In the genomic region with DNA sequence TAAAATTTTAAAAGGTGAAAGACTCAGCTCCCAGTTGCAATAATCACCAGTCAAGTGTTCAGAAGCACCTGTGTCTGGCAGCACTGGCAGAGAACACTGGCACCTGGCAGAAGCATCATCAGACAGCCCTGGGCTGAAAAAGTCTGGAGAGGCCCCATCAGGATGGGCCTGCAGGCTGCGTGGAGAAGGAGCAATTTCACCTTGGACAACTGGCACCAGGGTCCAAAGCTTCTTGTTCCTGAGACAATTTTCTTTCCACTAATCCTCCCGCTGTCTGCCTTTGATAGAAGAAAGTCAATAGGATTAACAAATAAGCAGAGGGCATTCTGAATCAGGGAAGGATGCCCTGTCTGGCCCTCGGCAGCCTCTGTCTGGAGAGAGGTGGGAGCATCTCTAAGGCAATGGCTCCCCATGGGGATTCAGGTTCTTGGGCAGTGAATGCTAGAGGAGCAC, we compare ENCODE assay signal across 19 cellular contexts. TPM values are rescaled to one million over a fixed set of nuclear protein-coding genes. Genes with fewer than 3 reads are reported as not detected.
DNase-seq lines count a peak whose midpoint lies in the region; ATAC-seq, FAIRE-seq and TF ChIP-seq lines count a peak whose summit lies in the region.
"Had no signal": no experiment of that assay in that cellular context is flagged by ENCODE, and none has a peak within 500 bp of the region (broad histone marks: within the 10 kb centered on the region; RNA-seq: fewer than 3 reads in every experiment).

No MANE protein-coding gene starts in this region.

- no peaks in the 10 kb centered on the region for H3K9me3 ChIP-seq in HepG2 (ENCODE audit: low read length)
- H3K9me3 ChIP-seq: SJSA1, tibial nerve had no signal

- no peak for TF ChIP-seq CTCF in HepG2 (CRISPR knock-in tag; IDR thresholded peaks at IDR 0.05)

- no peak overlapping the region for H3K9ac ChIP-seq in HepG2 (ENCODE audit: insufficient read depth, low read depth, low read length)

- DNase-seq in NCI-H2171 treated with DMSO at 0.1 percent for 48 hours (lab: John Stamatoyannopoulos, UW): peak; percentile 29
- DNase-seq in NCI-H2171 (lab: John Stamatoyannopoulos, UW): no peak
- peak; percentile 42 for DNase-seq in NCI-H69 (lab: John Stamatoyannopoulos, UW)
- DNase-seq in globus pallidus (ENCODE audit: low spot score): peak; percentile 31
- DNase-seq in T-helper 9 cell: no peak
- DNase-seq in activated CD8-positive, alpha-beta memory T cell treated with anti-CD3 and anti-CD28 coated beads for 24 hours: no peak
- DNase-seq in NCI-H748 (lab: John Stamatoyannopoulos, UW; ENCODE audit: unreplicated experiment): no peak
- DNase-seq in HepG2 (ENCODE audit: low spot score): no peak
- DNase-seq: 8988T; activated CD4-positive, alpha-beta T cell treated with anti-CD3 and anti-CD28 coated beads for 48 hours; Kasumi-1; left cardiac atrium; stimulated activated CD4-positive, alpha-beta T cell treated with anti-CD3 and anti-CD28 coated beads, Interleukin-2, amount 100 ng/mL, for 48 hours; stimulated activated naive B cell treated with anti-CD40 and anti-IgM and Interleukin-4, amounts not matched to agents 10 μg/mL and 1 μg/mL and 100 μg/mL, for 72 hours had no signal

- no peaks in the 10 kb centered on the region for H3K27me3 ChIP-seq in HepG2 (ENCODE audit: control insufficient read depth in 1 of 2, insufficient read depth in 2 of 2, low read length in 2 of 2)
- H3K27me3 ChIP-seq: tibial nerve had no signal

- 93% methylated on average over 3 of the region's 3 CpGs for WGBS in HepG2 (ENCODE audit: low lambda C conversion rate)

- TF ChIP-seq EP300 in HepG2 (IDR thresholded peaks at IDR 0.05; ENCODE audit: low read depth in 2 of 2, low read length in 2 of 2) (no peak), HepG2 (CRISPR knock-in tag; IDR thresholded peaks at IDR 0.05; ENCODE audit: borderline replicate concordance) (no peak)

- CTCF ChIA-PET in HepG2 (lab: Yijun Ruan, JAX; ENCODE audit: low intra/inter-chr PET ratio, low total read pairs): no interaction called here

- no peaks in the 10 kb centered on the region; a peak in 1 of 5 replicates for H3K36me3 ChIP-seq in HepG2 (replicated peaks in 1 of 2; ENCODE audit: control insufficient read depth in 1 of 2, insufficient read depth in 2 of 2, low read length in 2 of 2)
- H3K36me3 ChIP-seq: SJSA1, tibial nerve had no signal

- H4K20me1 ChIP-seq in HepG2 (ENCODE audit: insufficient read depth, low read length): 0 out of 2 replicates have a peak, but pooled peaks cover 7% of the 10 kb centered on the region

- no peak overlapping the region for H2AFZ ChIP-seq in HepG2 (ENCODE audit: low read length)

- POLR2A ChIA-PET in HepG2 (lab: Yijun Ruan, JAX): no interaction called here

- H3K4me3 ChIP-seq in HepG2 (replicated peaks in 1 of 3; ENCODE audit: insufficient read depth in 1 of 3, low read depth in 2 of 3, low read length in 3 of 3): no peak overlapping the region
- H3K4me3 ChIP-seq: SJSA1, smooth muscle cell, tibial nerve had no signal

- no peak for ATAC-seq in HepG2
- ATAC-seq: left cardiac atrium; stimulated activated naive B cell treated with anti-CD40 and anti-IgM and Interleukin-4, amounts not matched to agents 10 μg/mL and 1 μg/mL and 100 μg/mL, for 72 hours had no signal

- no peak for TF ChIP-seq POLR2A in HepG2 (IDR thresholded peaks at IDR 0.05; ENCODE audit: insufficient read depth in 1 of 2, low read depth in 2 of 2, low read length in 2 of 2)

- no peak for TF ChIP-seq RAD21 in HepG2 (CRISPR knock-in tag; IDR thresholded peaks at IDR 0.05)

- in situ Hi-C loops in HepG2 (cut with HindIII; ENCODE audit: extremely low pct_ligation_motif_present, low pct_unique_long_range_greater_than_20kb): no loop called here

- intact Hi-C loops in HepG2 (cut with micrococcal nuclease; ENCODE audit: unreplicated experiment): loop anchor here (5.0 kb wide), 1 partner anchor 33 kb away; no protein-coding TSS in a partner anchor

- no TSS peak for BruUV-seq in HepG2 (replicated peaks; lab: Mats Ljungman, UMichigan)

- FAIRE-seq in HepG2 (lab: Jason Lieb, UNC): no peak
- FAIRE-seq: RCC 7860 had no signal

- H3K4me1 ChIP-seq in HepG2 (ENCODE audit: insufficient read depth, low read length): peaks cover 36% of the 10 kb centered on the region
- H3K4me1 ChIP-seq: SJSA1 had no signal

- no peak overlapping the region for H3K4me2 ChIP-seq in HepG2 (ENCODE audit: low read depth, low read length)

- peaks cover 64% of the 10 kb centered on the region for H3K79me2 ChIP-seq in HepG2 (ENCODE audit: insufficient read depth, low read length)

- no peak overlapping the region for H3K27ac ChIP-seq in HepG2 (ENCODE audit: extremely low read length, insufficient read depth, low read length)
- H3K27ac ChIP-seq: SJSA1 had no signal

TF ChIP-seq in HepG2, 621 proteins besides CTCF, POLR2A, EP300 and RAD21:
- TF ChIP-seq, protein P1, sequence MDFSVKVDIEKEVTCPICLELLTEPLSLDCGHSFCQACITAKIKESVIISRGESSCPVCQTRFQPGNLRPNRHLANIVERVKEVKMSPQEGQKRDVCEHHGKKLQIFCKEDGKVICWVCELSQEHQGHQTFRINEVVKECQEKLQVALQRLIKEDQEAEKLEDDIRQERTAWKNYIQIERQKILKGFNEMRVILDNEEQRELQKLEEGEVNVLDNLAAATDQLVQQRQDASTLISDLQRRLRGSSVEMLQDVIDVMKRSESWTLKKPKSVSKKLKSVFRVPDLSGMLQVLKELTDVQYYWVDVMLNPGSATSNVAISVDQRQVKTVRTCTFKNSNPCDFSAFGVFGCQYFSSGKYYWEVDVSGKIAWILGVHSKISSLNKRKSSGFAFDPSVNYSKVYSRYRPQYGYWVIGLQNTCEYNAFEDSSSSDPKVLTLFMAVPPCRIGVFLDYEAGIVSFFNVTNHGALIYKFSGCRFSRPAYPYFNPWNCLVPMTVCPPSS (IDR thresholded peaks at IDR 0.05): no peak
- TF ChIP-seq ZNF343 (CRISPR knock-in tag; IDR thresholded peaks at IDR 0.05): no peak
- no peak for TF ChIP-seq THYN1 (CRISPR knock-in tag; IDR thresholded peaks at IDR 0.05; ENCODE audit: borderline replicate concordance, low read depth)
- TF ChIP-seq ZNF75D (CRISPR knock-in tag; IDR thresholded peaks at IDR 0.05; ENCODE audit: borderline replicate concordance): no peak
- no peak for TF ChIP-seq ZNF205 (CRISPR knock-in tag; IDR thresholded peaks at IDR 0.05)
- TF ChIP-seq TBX2 (CRISPR knock-in tag; IDR thresholded peaks at IDR 0.05; ENCODE audit: borderline replicate concordance): no peak
- TF ChIP-seq NR1H2 (CRISPR knock-in tag; IDR thresholded peaks at IDR 0.05; ENCODE audit: borderline replicate concordance, low read depth): no peak
- TF ChIP-seq ZNF672 (CRISPR knock-in tag; IDR thresholded peaks at IDR 0.05): no peak

RNA-seq across cellular contexts. Expression of a gene that starts 6.5 kb away (rescaled TPM):
- 3.8 and 4.4 TPM in 2 replicates for total RNA-seq in HepG2 (2016; rRNA removed; fragmentation: Illumina TruSeq; extraction: Trizol)
- 1.7 and 3.4 TPM in 2 replicates for total RNA-seq in HepG2 (2016; cell fraction: cytosol; rRNA removed; fragmentation: Illumina TruSeq; extraction: Trizol; ENCODE audit: low read depth)
- total RNA-seq in HepG2 (2016; cell fraction: insoluble cytoplasmic fraction; rRNA removed; fragmentation: Illumina TruSeq; extraction: Trizol): 2.9 and 3.7 TPM in 2 replicates
- 3.3 TPM in 2 replicates for total RNA-seq in HepG2 (2016; cell fraction: membrane; rRNA removed; fragmentation: Illumina TruSeq; extraction: Trizol)
- 7.8 and 8.5 TPM in 2 replicates for total RNA-seq in HepG2 (2016; cell fraction: nucleus; rRNA removed; fragmentation: Illumina TruSeq; extraction: Trizol)
- 4.9 and 8.4 TPM in 2 replicates for polyA plus RNA-seq in HepG2 (2011; rRNA removed)
- polyA plus RNA-seq in HepG2 (2011; cell fraction: cytosol; rRNA removed): 3.8 and 4.6 TPM in 2 replicates
- polyA plus RNA-seq in HepG2 (2011; cell fraction: nucleus; rRNA removed): 5.7 and 7.9 TPM in 2 replicates
- 13.2 and 13.3 TPM in 2 replicates for polyA plus RNA-seq in HepG2 (2012)
- polyA plus RNA-seq in HepG2 (2016; cell fraction: cytosol; fragmentation: Illumina TruSeq; extraction: Trizol; ENCODE audit: low read depth): 0.85 and 0.88 TPM in 2 replicates
- polyA plus RNA-seq in HepG2 (2016; cell fraction: insoluble cytoplasmic fraction; fragmentation: Illumina TruSeq; extraction: Trizol; ENCODE audit: low read depth): 4.3 and 5.9 TPM in 2 replicates
- polyA plus RNA-seq in HepG2 (2016; cell fraction: membrane; fragmentation: Illumina TruSeq; extraction: Trizol; ENCODE audit: low read depth): 1.7 and 2.0 TPM in 2 replicates
- polyA plus RNA-seq in HepG2 (2016; cell fraction: nucleus; fragmentation: Illumina TruSeq; extraction: Trizol; ENCODE audit: insufficient read depth, low read depth): 7.6 and 8.4 TPM in 2 replicates
- 15.4 and 59.2 TPM in 2 replicates for polyA minus RNA-seq in HepG2 (2011; rRNA and poly(A)+ RNA removed; ENCODE audit: low replicate concordance)
- 5.0 and 7.4 TPM in 2 replicates for polyA minus RNA-seq in HepG2 (2011; cell fraction: cytosol; rRNA and poly(A)+ RNA removed)
- 17.9 and 22.8 TPM in 2 replicates for polyA minus RNA-seq in HepG2 (2011; cell fraction: nucleus; rRNA and poly(A)+ RNA removed)
- total RNA-seq: SJSA1; T-helper 1 cell treated with Interleukin-12 subunit alpha and Interleukin-12 subunit beta and Interleukin-4 antibody, amounts not matched to agents 30 ng/mL and 1 ng/mL, for 36 hours had no signal

Comparison
In these comparisons a context has a peak if more than half of its experiments do, and no peak if none do; other contexts are left out.
1. DNase-seq: peak in NCI-H2171 treated with DMSO at 0.1 percent for 48 hours (single experiment), NCI-H69 (single experiment) and globus pallidus (single experiment); none in NCI-H2171 (single experiment), T-helper 9 cell (single experiment), activated CD8-positive, alpha-beta memory T cell treated with anti-CD3 and anti-CD28 coated beads for 24 hours (single experiment), NCI-H748 (single experiment) and HepG2 (single experiment).